14 cellular contexts compared by ENCODE assay signal in the genomic region with DNA sequence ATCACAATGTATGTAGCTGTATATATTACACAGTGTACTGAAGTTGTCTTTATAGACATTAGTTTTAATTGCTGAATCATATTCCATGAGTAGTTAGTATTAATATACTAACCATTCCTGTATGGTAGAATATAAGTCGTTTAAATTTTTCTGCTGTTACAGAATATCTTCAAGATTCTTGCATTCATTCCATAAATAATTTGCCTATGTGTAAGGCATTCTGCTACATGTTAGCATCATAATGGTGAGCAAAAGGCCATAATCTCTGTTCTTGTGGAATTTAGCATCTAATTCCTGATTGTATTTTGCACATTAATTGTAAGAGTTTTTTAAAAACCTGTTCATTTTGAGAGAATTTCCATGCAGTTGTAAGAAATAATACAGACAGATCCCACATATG. TPM values are rescaled to one million over a fixed set of nuclear protein-coding genes. Genes with fewer than 3 reads are reported as not detected.
A peak's percentile ranks its signal among the peaks of the same experiment; 100 is the strongest.
DNase-seq lines count a peak whose midpoint lies in the region; ATAC-seq lines count a peak whose summit lies in the region.
"Had no signal": no experiment of that assay in that cellular context is flagged by ENCODE, and none has a peak within 500 bp of the region (broad histone marks: within the 10 kb centered on the region; RNA-seq: fewer than 3 reads in every experiment).

No MANE protein-coding gene starts in this region.

- H3K9me3 ChIP-seq in GM23248 (ENCODE audit: low read depth) (no peaks in the 10 kb centered on the region), adipocyte (ENCODE audit: control insufficient read depth, low read length) (no peaks in the 10 kb centered on the region)

- WGBS in GM23248 (ENCODE audit: low coverage in 1 of 2, low lambda C conversion rate in 2 of 2, missing lambda C conversion rate in 2 of 2), 2 experiments = 38 to 44% methylated on average over 1 of the region's 1 CpG

- no peak overlapping the region for H2AFZ ChIP-seq in GM23248

- ATAC-seq in HG03280 (IDR thresholded peaks at IDR 0.05; ENCODE audit: unreplicated experiment) = no peak
- ATAC-seq: GM12878 had no signal

- H4K20me1 ChIP-seq in GM23248 (ENCODE audit: insufficient read depth) = no peaks in the 10 kb centered on the region

- H3K27ac ChIP-seq in GM23248 = peak overlapping the region; percentile 65
- H3K27ac ChIP-seq: SK-N-MC had no signal

- H3K79me2 ChIP-seq in GM23248 (ENCODE audit: insufficient read depth) = no peaks in the 10 kb centered on the region

- peak overlapping the region; percentile 13 for H3K4me2 ChIP-seq in GM23248 (ENCODE audit: unreplicated experiment)

- in situ Hi-C loops in GM23248 (cut with MboI) = no loop called here

- DNase-seq in GM23248 (peak; percentile 59), adipocyte (ENCODE audit: low read depth) (peak; percentile 62), iris pigment epithelial cell (ENCODE audit: low read depth) (peak; percentile 76), hypothalamus (lab: John Stamatoyannopoulos, UW) (no peak), RKO (ENCODE audit: low spot score) (no peak), COLO668 (lab: John Stamatoyannopoulos, UW; ENCODE audit: unreplicated experiment) (no peak)
- DNase-seq: CD4-positive, alpha-beta memory T cell; H7; NCI-H1694 treated with DMSO at 0.1 percent for 48 hours; NCI-H2227 treated with DMSO at 0.1 percent for 48 hours; NCI-H524 treated with DMSO at 0.1 percent for 48 hours had no signal

- H3F3A ChIP-seq in GM23248 (ENCODE audit: insufficient read depth) = peaks cover 10% of the 10 kb centered on the region

- H3K9ac ChIP-seq in GM23248 (no peak overlapping the region), adipocyte (ENCODE audit: low read length) (no peak overlapping the region)

- H3K4me3 ChIP-seq in GM23248 = no peak overlapping the region
- no peak overlapping the region for H3K4me3 ChIP-seq in adipocyte (ENCODE audit: low read length)
- H3K4me3 ChIP-seq: GM12878, SK-N-MC had no signal

- H3K27me3 ChIP-seq in GM23248 (replicated peaks; ENCODE audit: insufficient read depth) (no peaks in the 10 kb centered on the region), adipocyte (replicated peaks; ENCODE audit: control insufficient read depth, insufficient read depth, low read length) (no peaks in the 10 kb centered on the region)

- peaks cover 9% of the 10 kb centered on the region for H3K36me3 ChIP-seq in GM23248 (ENCODE audit: low read depth)
- peaks cover 51% of the 10 kb centered on the region for H3K36me3 ChIP-seq in adipocyte (ENCODE audit: control insufficient read depth, insufficient read depth, low read length, severe bottlenecking)

- H3K4me1 ChIP-seq in GM23248 (ENCODE audit: insufficient read depth) (peaks cover 23% of the 10 kb centered on the region), adipocyte (ENCODE audit: control insufficient read depth, insufficient read depth, low read length) (peaks cover 12% of the 10 kb centered on the region)

- H3K9me2 ChIP-seq in GM23248 (ENCODE audit: insufficient read depth) = no peaks in the 10 kb centered on the region; the same call in 1 of the 2 replicates

RNA-seq across cellular contexts. Expression of gene GYG1, which starts 14.1 kb away (rescaled TPM):
- total RNA-seq in GM23248 (2014; rRNA removed; shearing (Covaris generic)) = 26.2 and 39.2 TPM in 2 replicates
- 57.2 and 58.1 TPM in 2 replicates for polyA plus RNA-seq in GM23248 (2016; fragmentation: Nextera tagmentation; extraction: Ambion mirVana)

Comparison
In these comparisons a context has a peak if more than half of its experiments do, and no peak if none do; other contexts are left out.
1. DNase-seq: peak in GM23248 (single experiment), adipocyte (single experiment) and iris pigment epithelial cell (single experiment); none in hypothalamus (0 of 51), RKO (single experiment) and COLO668 (single experiment).